ENCODE assay signal across 9 cellular contexts in genomic region chr3:57434041-57434440, GRCh38.
A peak's percentile ranks its signal among the peaks of the same experiment; 100 is the strongest.
DNase-seq lines count a peak whose midpoint lies in the region; ATAC-seq and TF ChIP-seq lines count a peak whose summit lies in the region.
"Had no signal": no experiment of that assay in that cellular context is flagged by ENCODE, and none has a peak within 500 bp of the region (broad histone marks: within the 10 kb centered on the region; RNA-seq: fewer than 3 reads in every experiment).

No MANE protein-coding gene starts in this region.

- no peaks in the 10 kb centered on the region for H3K36me3 ChIP-seq in gastrocnemius medialis
- H3K36me3 ChIP-seq: BLaER1 treated with 17β-estradiol and CSF1 and Interleukin-3, amounts not matched to agents 10 nM and 100 nM had no signal

- H3K4me1 Mint-ChIP-seq in activated naive CD4-positive, alpha-beta T cell treated with anti-CD3 and anti-CD28 coated beads, Interleukin-2, amount 10 ng/mL, durations not matched to agents 7 days and 5 days = no peaks in the 10 kb centered on the region

- intact Hi-C loops in gastrocnemius medialis (cut with DNase I; ENCODE audit: low total_unique reads) = loop anchor here (5.0 kb wide), 1 partner anchor 262 kb away; no protein-coding TSS in a partner anchor

- H3K4me1 ChIP-seq in gastrocnemius medialis = no peaks in the 10 kb centered on the region
- H3K4me1 ChIP-seq: BLaER1 treated with 17β-estradiol and CSF1 and Interleukin-3, amounts not matched to agents 10 nM and 100 nM had no signal

- in situ Hi-C loops in gastrocnemius medialis (cut with MboI; ENCODE audit: low sequenced_read_pairs in 4 of 4) = loop anchor here in 2 of 4 donors (10.0 to 25.0 kb wide), 2 partner anchors 259 to 272 kb away; partner anchors contain the start of gene IL17RD (in 1 of the 2)

- no peak overlapping the region for H3K4me3 Mint-ChIP-seq in activated naive CD4-positive, alpha-beta T cell treated with anti-CD3 and anti-CD28 coated beads, Interleukin-2, amount 10 ng/mL, durations not matched to agents 7 days and 5 days

- H3K27me3 ChIP-seq in gastrocnemius medialis = no peaks in the 10 kb centered on the region
- H3K27me3 ChIP-seq: BLaER1 treated with 17β-estradiol and CSF1 and Interleukin-3, amounts not matched to agents 10 nM and 100 nM had no signal

- no peaks in the 10 kb centered on the region for H3K9me3 Mint-ChIP-seq in activated naive CD4-positive, alpha-beta T cell treated with anti-CD3 and anti-CD28 coated beads, Interleukin-2, amount 10 ng/mL, durations not matched to agents 7 days and 5 days

- no peak overlapping the region for H3K27ac ChIP-seq in gastrocnemius medialis
- H3K27ac ChIP-seq: BLaER1 treated with 17β-estradiol and CSF1 and Interleukin-3, amounts not matched to agents 10 nM and 100 nM had no signal

- no peak overlapping the region for H3K27ac Mint-ChIP-seq in activated naive CD4-positive, alpha-beta T cell treated with anti-CD3 and anti-CD28 coated beads, Interleukin-2, amount 10 ng/mL, durations not matched to agents 7 days and 5 days

- ATAC-seq in gastrocnemius medialis (no peak), GM19467 (IDR thresholded peaks at IDR 0.05; ENCODE audit: unreplicated experiment) (no peak)

- peak in 3 of 5 experiments; percentile 36 to 49 (median 39) for TF ChIP-seq CTCF in gastrocnemius medialis (IDR thresholded peaks at IDR 0.05 in 4 of 5, conservative IDR thresholded peaks at IDR 0.05 in 1 of 5)

- peak; percentile 21 for DNase-seq in NCI-H1105 treated with DMSO at 0.1 percent for 48 hours (lab: John Stamatoyannopoulos, UW)
- no peak for DNase-seq in NCI-H1105 (lab: John Stamatoyannopoulos, UW)
- peak; percentile 32 for DNase-seq in NCI-H460 (ENCODE audit: extremely low read depth, low read depth)
- DNase-seq in dermis microvascular lymphatic vessel endothelial cell (ENCODE audit: low read depth in 2 of 2) = peak; percentile 23 to 53
- DNase-seq in gastrocnemius medialis = no peak
- DNase-seq in stimulated activated naive CD4-positive, alpha-beta T cell treated with Interleukin-2 at 50 U/mL for 16 hours (lab: John Stamatoyannopoulos, UW) = no peak
- DNase-seq in activated naive CD4-positive, alpha-beta T cell treated with anti-CD3 and anti-CD28 coated beads, Interleukin-2, amount 10 ng/mL, durations not matched to agents 7 days and 5 days = no peak

- no peak for TF ChIP-seq POLR2A in gastrocnemius medialis (IDR thresholded peaks at IDR 0.05)

- H3K36me3 Mint-ChIP-seq in activated naive CD4-positive, alpha-beta T cell treated with anti-CD3 and anti-CD28 coated beads, Interleukin-2, amount 10 ng/mL, durations not matched to agents 7 days and 5 days = no peaks in the 10 kb centered on the region

- no peaks in the 10 kb centered on the region for H3K9me3 ChIP-seq in gastrocnemius medialis
- H3K9me3 ChIP-seq: BLaER1 treated with 17β-estradiol and CSF1 and Interleukin-3, amounts not matched to agents 10 nM and 100 nM had no signal

- peaks cover 7% of the 10 kb centered on the region for H3K27me3 Mint-ChIP-seq in activated naive CD4-positive, alpha-beta T cell treated with anti-CD3 and anti-CD28 coated beads, Interleukin-2, amount 10 ng/mL, durations not matched to agents 7 days and 5 days

- no peak overlapping the region for H3K4me3 ChIP-seq in gastrocnemius medialis
- H3K4me3 ChIP-seq: BLaER1 treated with 17β-estradiol and CSF1 and Interleukin-3, amounts not matched to agents 10 nM and 100 nM had no signal

- CTCF ChIA-PET in activated naive CD4-positive, alpha-beta T cell treated with anti-CD3 and anti-CD28 coated beads, Interleukin-2, amount 10 ng/mL, durations not matched to agents 7 days and 5 days (lab: Charles Lee) = no interaction called here

Comparison
In these comparisons a context has a peak if more than half of its experiments do, and no peak if none do; other contexts are left out.
1. DNase-seq: peak in NCI-H1105 treated with DMSO at 0.1 percent for 48 hours (single experiment), NCI-H460 (single experiment) and dermis microvascular lymphatic vessel endothelial cell (2 of 2); none in NCI-H1105 (single experiment), gastrocnemius medialis (0 of 2), stimulated activated naive CD4-positive, alpha-beta T cell treated with Interleukin-2 at 50 U/mL for 16 hours (single experiment) and activated naive CD4-positive, alpha-beta T cell treated with anti-CD3 and anti-CD28 coated beads, Interleukin-2, amount 10 ng/mL, durations not matched to agents 7 days and 5 days (single experiment).